In the genomic region with DNA sequence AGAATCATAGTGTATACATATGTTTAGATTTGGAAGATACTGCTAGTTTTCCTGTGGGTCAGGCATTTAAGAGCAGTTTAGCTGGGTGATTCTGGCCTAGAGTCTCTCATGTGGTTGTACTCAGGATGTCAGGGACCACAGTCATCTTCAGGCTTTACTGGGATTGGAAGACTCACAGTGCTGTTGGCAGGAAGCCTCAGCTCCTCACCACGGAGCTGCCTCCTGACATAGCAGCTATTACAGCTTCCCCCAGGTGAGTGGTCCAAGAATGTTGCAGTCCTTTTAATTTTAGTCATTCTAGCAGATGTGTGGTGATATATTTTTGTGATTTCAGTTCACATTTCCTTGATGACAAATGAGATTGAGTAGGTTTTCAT, we compare ENCODE assay signal across 13 cellular contexts. TPM values are rescaled to one million over a fixed set of nuclear protein-coding genes. Genes with fewer than 3 reads are reported as not detected.
DNase-seq lines count a peak whose midpoint lies in the region; ATAC-seq and TF ChIP-seq lines count a peak whose summit lies in the region.
"Had no signal": no experiment of that assay in that cellular context is flagged by ENCODE, and none has a peak within 500 bp of the region (broad histone marks: within the 10 kb centered on the region; RNA-seq: fewer than 3 reads in every experiment).

No MANE protein-coding gene starts in this region.

- H3K27ac ChIP-seq in RWPE1 (no peak overlapping the region), GM23338 (ENCODE audit: low read depth) (no peak overlapping the region)
- H3K27ac ChIP-seq: SJSA1 had no signal

- no peak overlapping the region for H3K27ac Mint-ChIP-seq in GM23338
- H3K27ac Mint-ChIP-seq: H9 had no signal

- H4K20me1 ChIP-seq in GM23338 (replicated peaks; ENCODE audit: insufficient read depth), result peaks cover 13% of the 10 kb centered on the region

- H3K4me3 ChIP-seq in AG10803 (ENCODE audit: low read length) (no peak overlapping the region), fibroblast of mammary gland (ENCODE audit: control insufficient read depth, low read depth, low read length) (no peak overlapping the region), GM23338 (no peak overlapping the region)
- H3K4me3 ChIP-seq: SJSA1 had no signal

- H3K27me3 ChIP-seq in GM23338 (ENCODE audit: insufficient read depth), result no peaks in the 10 kb centered on the region
- H3K27me3 ChIP-seq: SJSA1 had no signal

- no peak overlapping the region for H3K4me2 ChIP-seq in GM23338

- H3K36me3 Mint-ChIP-seq in GM23338 (ENCODE audit: low read depth), result peaks cover 10% of the 10 kb centered on the region; the same call in 2 of the 3 replicates

- ATAC-seq in GM18498 (IDR thresholded peaks at IDR 0.05; ENCODE audit: unreplicated experiment) (peak; percentile 30), GM23338 (no peak)

- no peaks in the 10 kb centered on the region for H3F3A ChIP-seq in GM23338 (replicated peaks; ENCODE audit: low read depth)

- no peaks in the 10 kb centered on the region; the same call in 1 of the 2 replicates for H3K36me3 ChIP-seq in GM23338 (ENCODE audit: insufficient read depth)

- H3K4me1 ChIP-seq in GM23338 (ENCODE audit: insufficient read depth), result peaks cover 13% of the 10 kb centered on the region

- CTCF ChIA-PET in RWPE1 (lab: Yijun Ruan, JAX), result interaction anchor here (1.1 kb wide), 1 partner anchor 13 kb away, joined by 3 read pairs; no protein-coding TSS in a partner anchor

- POLR2A ChIA-PET in RWPE1 (lab: Yijun Ruan, JAX; ENCODE audit: low non-redundant PET), result interaction anchor here (0.6 kb wide), 1 partner anchor 9 kb away, joined by 3 read pairs; no protein-coding TSS in a partner anchor

- peaks cover 31% of the 10 kb centered on the region for H3K4me1 Mint-ChIP-seq in GM23338

- H3K9me3 Mint-ChIP-seq in GM23338, result no peaks in the 10 kb centered on the region; the same call in 2 of the 3 replicates

- DNase-seq in AG10803 (ENCODE audit: low read depth) (peak; percentile 80), T-helper 22 cell (ENCODE audit: low read depth) (peak; percentile 33), fibroblast of mammary gland (ENCODE audit: low read depth) (peak; percentile 84), NCI-H2107 (lab: John Stamatoyannopoulos, UW) (no peak), RWPE1 (ENCODE audit: low spot score) (no peak), NCI-H1105 treated with DMSO at 0.1 percent for 48 hours (lab: John Stamatoyannopoulos, UW) (no peak), GM23338 (ENCODE audit: low spot score) (no peak)
- DNase-seq: H9; stimulated activated CD4-positive, alpha-beta T cell treated with anti-CD3 and anti-CD28 coated beads, Interleukin-4, amount 100 ng/mL, for 1 hour had no signal

- no peak overlapping the region for H2AFZ ChIP-seq in GM23338

- TF ChIP-seq CTCF in AG10803 (conservative IDR thresholded peaks at IDR 0.05; ENCODE audit: low read length) (no peak), fibroblast of mammary gland (conservative IDR thresholded peaks at IDR 0.05; ENCODE audit: control insufficient read depth, insufficient read depth, low read depth, low read length) (no peak), RWPE1 (conservative IDR thresholded peaks at IDR 0.05; ENCODE audit: low read depth) (no peak), GM23338 (conservative IDR thresholded peaks at IDR 0.05; ENCODE audit: low read depth in 2 of 2) (no peak)

- H3K9me2 ChIP-seq in GM23338 (ENCODE audit: insufficient read depth), result no peaks in the 10 kb centered on the region

- H3K27me3 Mint-ChIP-seq in GM23338 (ENCODE audit: insufficient read depth, low read depth, poor library complexity), result peaks cover 5% of the 10 kb centered on the region

- no peak overlapping the region for H3K4me3 Mint-ChIP-seq in GM23338
- H3K4me3 Mint-ChIP-seq: H9 had no signal

- H3K79me2 ChIP-seq in GM23338 (replicated peaks; ENCODE audit: insufficient read depth), result peaks cover 13% of the 10 kb centered on the region

TF ChIP-seq in GM23338, 12 proteins besides CTCF, POLR2A, EP300 and RAD21:
- TF ChIP-seq ETS1 (IDR thresholded peaks at IDR 0.05), result no peak

RNA-seq across cellular contexts. Expression of gene GPR18, which starts 16.9 kb away (rescaled TPM):
- total RNA-seq in GM23338 (2014; rRNA removed; shearing (Covaris generic)), result not detected in 2 replicates
- 2.6 and 3.0 TPM in 2 replicates for polyA plus RNA-seq in GM23338 (2016; fragmentation: Nextera tagmentation; extraction: Ambion mirVana)
- total RNA-seq: chondrocyte, H9, lung microvascular endothelial cell, SJSA1 had no signal

RNA-seq across cellular contexts. Expression of gene GPR183, which starts 32.1 kb away (rescaled TPM):
- total RNA-seq in GM23338 (2014; rRNA removed; shearing (Covaris generic)), result not detected in 2 replicates
- 0.78 and 0.92 TPM in 2 replicates for polyA plus RNA-seq in GM23338 (2016; fragmentation: Nextera tagmentation; extraction: Ambion mirVana)
- total RNA-seq: H9 had no signal

Comparison
In these comparisons a context has a peak if more than half of its experiments do, and no peak if none do; other contexts are left out.
1. DNase-seq: peak in AG10803 (single experiment), T-helper 22 cell (single experiment) and fibroblast of mammary gland (single experiment); none in NCI-H2107 (single experiment), RWPE1 (single experiment), NCI-H1105 treated with DMSO at 0.1 percent for 48 hours (single experiment) and GM23338 (single experiment).